In genomic region chr1:99407018-99407417, GRCh38 we compare ENCODE assay signal across 18 cellular contexts.
DNase-seq lines count a peak whose midpoint lies in the region; ATAC-seq and TF ChIP-seq lines count a peak whose summit lies in the region.
"Had no signal": no experiment of that assay in that cellular context is flagged by ENCODE, and none has a peak within 500 bp of the region (broad histone marks: within the 10 kb centered on the region; RNA-seq: fewer than 3 reads in every experiment).

No MANE protein-coding gene starts in this region.

- H3K4me2 ChIP-seq in mammary epithelial cell (ENCODE audit: insufficient read depth, low read depth, low read length): no peak overlapping the region
- H3K4me2 ChIP-seq: BLaER1, GM23338 had no signal

- WGBS in mammary epithelial cell (ENCODE audit: low coverage, missing lambda C conversion rate): 43% methylated on average over 3 of the region's 3 CpGs

- no peak overlapping the region for H3K9ac ChIP-seq in mammary epithelial cell (ENCODE audit: insufficient read depth, low read length)
- H3K9ac ChIP-seq: BLaER1 had no signal

- H3K4me1 ChIP-seq in mammary epithelial cell (ENCODE audit: insufficient read depth, low read length): no peaks in the 10 kb centered on the region
- H3K4me1 ChIP-seq: BLaER1 had no signal

- no peaks in the 10 kb centered on the region for H3K9me3 ChIP-seq in mammary epithelial cell (replicated peaks; ENCODE audit: insufficient read depth, low read length)
- H3K9me3 ChIP-seq: BLaER1 had no signal

- intact Hi-C loops in mammary epithelial cell (cut with micrococcal nuclease): loop anchor here (5.0 kb wide), 1 partner anchor 300 kb away; no protein-coding TSS in a partner anchor

- H3K4me3 ChIP-seq in AG10803 (ENCODE audit: low read length) (no peak overlapping the region), mammary epithelial cell (replicated peaks in 1 of 3; ENCODE audit: insufficient read depth in 1 of 3, low read depth in 2 of 3, low read length in 3 of 3) (no peak overlapping the region)
- H3K4me3 ChIP-seq: BLaER1, GM23338 had no signal

- DNase-seq in AG10803 (ENCODE audit: low read depth) (peak; percentile 3), GM04504 (ENCODE audit: low read depth) (peak; percentile 3), RPMI7951 (ENCODE audit: low read depth) (peak; percentile 7), fibroblast of peridontal ligament (ENCODE audit: extremely low read depth) (peak; percentile 25), mammary epithelial cell (no peak), NCI-H1436 treated with DMSO at 0.1 percent for 48 hours (lab: John Stamatoyannopoulos, UW) (no peak)
- DNase-seq: DMS 273 treated with DMSO at 0.1 percent for 48 hours, KG1, NCI-H1092, NCI-H1694, NCI-H2107, NCI-H2227 treated with DMSO at 0.1 percent for 48 hours, NCI-H524, SIG-M5 had no signal

- no peaks in the 10 kb centered on the region for H4K20me1 ChIP-seq in mammary epithelial cell (ENCODE audit: insufficient read depth, low read length)
- H4K20me1 ChIP-seq: BLaER1 had no signal

- in situ Hi-C loops in mammary epithelial cell (cut with MboI; ENCODE audit: low sequenced_read_pairs in 2 of 2): no loop called here

- H3K79me2 ChIP-seq in mammary epithelial cell (ENCODE audit: insufficient read depth, low read length): no peaks in the 10 kb centered on the region

- peaks cover 2% of the 10 kb centered on the region for H3K27me3 ChIP-seq in mammary epithelial cell (ENCODE audit: insufficient read depth, low read length)
- H3K27me3 ChIP-seq: BLaER1 had no signal

- TF ChIP-seq CTCF in AG10803 (conservative IDR thresholded peaks at IDR 0.05; ENCODE audit: low read length) (no peak), mammary epithelial cell (conservative IDR thresholded peaks at IDR 0.05 in 1 of 2, IDR thresholded peaks at IDR 0.05 in 1 of 2; ENCODE audit: extremely low read depth in 1 of 2, insufficient read depth in 1 of 2, low read depth in 1 of 2, low read length in 2 of 2) (no peak)

- ATAC-seq in GM18873 (IDR thresholded peaks at IDR 0.05; ENCODE audit: low FRiP score, unreplicated experiment) (no peak), GM21423 (IDR thresholded peaks at IDR 0.05; ENCODE audit: unreplicated experiment) (no peak)
- ATAC-seq: GM23338 had no signal

- no peaks in the 10 kb centered on the region for H3K36me3 ChIP-seq in mammary epithelial cell (ENCODE audit: insufficient read depth, low read length)
- H3K36me3 ChIP-seq: BLaER1 had no signal

- H2AFZ ChIP-seq in mammary epithelial cell (ENCODE audit: low read depth, low read length): no peak overlapping the region
- H2AFZ ChIP-seq: GM23338 had no signal

- dilution Hi-C loops in mammary epithelial cell (cut with HindIII; ENCODE audit: low sequenced_read_pairs): no loop called here

- H3K27ac ChIP-seq in mammary epithelial cell (ENCODE audit: insufficient read depth, low read depth, low read length): no peak overlapping the region
- H3K27ac ChIP-seq: BLaER1 had no signal

- BruUV-seq in mammary epithelial cell (replicated peaks; lab: Mats Ljungman, UMichigan): no TSS peak

- CTCF ChIA-PET in mammary epithelial cell (lab: Charles Lee; ENCODE audit: low non-redundant PET): no interaction called here

Comparison
In these comparisons a context has a peak if more than half of its experiments do, and no peak if none do; other contexts are left out.
1. DNase-seq: peak in AG10803 (single experiment), GM04504 (single experiment), RPMI7951 (single experiment) and fibroblast of peridontal ligament (single experiment); none in mammary epithelial cell (single experiment) and NCI-H1436 treated with DMSO at 0.1 percent for 48 hours (single experiment).